1 cellular context compared by ENCODE assay signal in genomic region chr11:65861533-65862183, GRCh38.
TF ChIP-seq lines count a peak whose summit lies in the region.

No MANE protein-coding gene starts in this region.

TF ChIP-seq in K562, 482 proteins besides CTCF, POLR2A, EP300 and RAD21:
- no peak for TF ChIP-seq ZBTB49 (CRISPR knock-in tag; IDR thresholded peaks at IDR 0.05; ENCODE audit: borderline replicate concordance)
- TF ChIP-seq HNRNPLL (IDR thresholded peaks at IDR 0.05; ENCODE audit: low read depth, low read length, poor library complexity, severe bottlenecking) = no peak
- 0 out of 2 replicates have a peak, but pooled peaks have one; percentile 11 for TF ChIP-seq CBFB (CRISPR knock-in tag; IDR thresholded peaks at IDR 0.05)
- no peak for TF ChIP-seq BRD9 (IDR thresholded peaks at IDR 0.05; ENCODE audit: low read depth, partially characterized antibody)
- TF ChIP-seq POLR2G (IDR thresholded peaks at IDR 0.05; ENCODE audit: low read depth, low read length) = peak; percentile 68
- TF ChIP-seq ZNF121 (CRISPR knock-in tag; conservative IDR thresholded peaks at IDR 0.05) = no peak
- TF ChIP-seq ZNF263 (CRISPR knock-in tag; IDR thresholded peaks at IDR 0.05; ENCODE audit: borderline replicate concordance) = peak; percentile 78
- no peak for TF ChIP-seq CAMTA2 (CRISPR knock-in tag; conservative IDR thresholded peaks at IDR 0.05)
- TF ChIP-seq TCF7 (IDR thresholded peaks at IDR 0.05; ENCODE audit: borderline replicate concordance) = no peak
- TF ChIP-seq STAT5B (CRISPR knock-in tag; IDR thresholded peaks at IDR 0.05) = no peak
- TF ChIP-seq RBFOX2 (IDR thresholded peaks at IDR 0.05; ENCODE audit: low read depth, low read length) = peak; percentile 66
- no peak for TF ChIP-seq CTBP1 (IDR thresholded peaks at IDR 0.05; ENCODE audit: borderline replicate concordance)
- TF ChIP-seq ZNF12 (CRISPR knock-in tag; IDR thresholded peaks at IDR 0.05) = 0 out of 2 replicates have a peak, but pooled peaks have one; percentile 26
- TF ChIP-seq FOXP4 (CRISPR knock-in tag; IDR thresholded peaks at IDR 0.05; ENCODE audit: borderline replicate concordance) = no peak
- TF ChIP-seq USF1 (CRISPR knock-in tag; IDR thresholded peaks at IDR 0.05) = peak; percentile 19; the same call in 1 of the 2 replicates
